ENCODE assay signal across 15 cellular contexts in genomic region chr5:112635771-112636170, GRCh38.
DNase-seq lines count a peak whose midpoint lies in the region; ATAC-seq, FAIRE-seq and TF ChIP-seq lines count a peak whose summit lies in the region.
"Had no signal": no experiment of that assay in that cellular context is flagged by ENCODE, and none has a peak within 500 bp of the region (broad histone marks: within the 10 kb centered on the region; RNA-seq: fewer than 3 reads in every experiment).

No MANE protein-coding gene starts in this region.

- no peak for FAIRE-seq in frontal cortex (lab: Jason Lieb, UNC)
- FAIRE-seq: A549, D721Med, H54 had no signal

- CTCF ChIA-PET in HEK293 (lab: Yijun Ruan, JAX) = no interaction called here

- POLR2A ChIA-PET in HEK293 (lab: Yijun Ruan, JAX) = interaction anchor here (0.5 kb wide), 1 partner anchor 1129 kb away, joined by 3 read pairs; no protein-coding TSS in a partner anchor

- in situ Hi-C loops in gastrocnemius medialis (cut with MboI; ENCODE audit: low sequenced_read_pairs in 4 of 4) = no loop called here

- ATAC-seq in body of pancreas (peak; percentile 38), gastrocnemius medialis (no peak)
- ATAC-seq: A549; CD8-positive, alpha-beta T cell; HCT116 had no signal

- H3K4me3 ChIP-seq in HEK293 (ENCODE audit: low read depth, low read length) = no peak overlapping the region
- H3K4me3 ChIP-seq in body of pancreas = no peak overlapping the region
- no peak overlapping the region for H3K4me3 ChIP-seq in coronary artery
- no peak overlapping the region for H3K4me3 ChIP-seq in gastrocnemius medialis
- H3K4me3 ChIP-seq: A549 had no signal

- H3K27me3 ChIP-seq in body of pancreas (no peaks in the 10 kb centered on the region), gastrocnemius medialis (no peaks in the 10 kb centered on the region)

- TF ChIP-seq POLR2A in body of pancreas (IDR thresholded peaks at IDR 0.05) = no peak
- TF ChIP-seq POLR2A in gastrocnemius medialis (IDR thresholded peaks at IDR 0.05) = no peak

- no peaks in the 10 kb centered on the region for H3K36me3 ChIP-seq in HEK293 (ENCODE audit: control insufficient read depth in 2 of 2, insufficient read depth in 1 of 2, low read length in 2 of 2)
- H3K36me3 ChIP-seq in body of pancreas (replicated peaks in 1 of 2; ENCODE audit: insufficient read depth in 1 of 2, low read depth in 2 of 2) = no peaks in the 10 kb centered on the region
- H3K36me3 ChIP-seq in gastrocnemius medialis = no peaks in the 10 kb centered on the region

- TF ChIP-seq CTCF in HEK293 (tag by site-specific recombination; IDR thresholded peaks at IDR 0.05) = no peak
- TF ChIP-seq CTCF in body of pancreas (IDR thresholded peaks at IDR 0.05) = no peak
- no peak for TF ChIP-seq CTCF in coronary artery (IDR thresholded peaks at IDR 0.05)
- no peak for TF ChIP-seq CTCF in gastrocnemius medialis (IDR thresholded peaks at IDR 0.05 in 4 of 5, conservative IDR thresholded peaks at IDR 0.05 in 1 of 5)

- H3K9me3 ChIP-seq in HEK293 (ENCODE audit: control insufficient read depth, insufficient read depth, low read depth, low read length) (no peaks in the 10 kb centered on the region), body of pancreas (no peaks in the 10 kb centered on the region), gastrocnemius medialis (no peaks in the 10 kb centered on the region)
- H3K9me3 ChIP-seq: A549 had no signal

- DNase-seq in body of pancreas (no peak), kidney tubule cell (ENCODE audit: low spot score) (peak; percentile 54), renal cortical epithelial cell (ENCODE audit: low read depth) (peak; percentile 93), coronary artery (ENCODE audit: low spot score) (no peak), frontal cortex (ENCODE audit: low spot score in 2 of 2) (no peak), gastrocnemius medialis (no peak)
- DNase-seq: CD8-positive, alpha-beta T cell; COR-L47; DMS53; GF-D8 had no signal

- 65 to 71% methylated on average over 1 of the region's 1 CpG for WGBS in body of pancreas, 2 donors

- intact Hi-C loops in body of pancreas (cut with DNase I) (no loop called here), gastrocnemius medialis (cut with DNase I; ENCODE audit: low total_unique reads) (no loop called here)

- H3K4me1 ChIP-seq in HEK293 (ENCODE audit: control insufficient read depth, insufficient read depth, low read length) = no peaks in the 10 kb centered on the region
- peaks cover 12% of the 10 kb centered on the region for H3K4me1 ChIP-seq in body of pancreas
- peaks cover 22 to 35% of the 10 kb centered on the region in 2 donors for H3K4me1 ChIP-seq in gastrocnemius medialis
- H3K4me1 ChIP-seq: A549 had no signal

- H3K27ac ChIP-seq in HEK293 (ENCODE audit: extremely low read depth, low read depth, low read length) (no peak overlapping the region), body of pancreas (peak overlapping the region in 2 of 4 donors; percentile 40 to 53), coronary artery (no peak overlapping the region), gastrocnemius medialis (peak overlapping the region in 2 of 4 donors; percentile 6 to 76)
- H3K27ac ChIP-seq: A549 had no signal

TF ChIP-seq in HEK293, 187 proteins besides CTCF, POLR2A, EP300 and RAD21:
- TF ChIP-seq ZIC2 (tag by site-specific recombination; IDR thresholded peaks at IDR 0.05) (no peak), GLIS1 (tag by site-specific recombination; IDR thresholded peaks at IDR 0.05) (peak; percentile 39; the same call in 1 of the 2 replicates)

Comparison
In these comparisons a context has a peak if more than half of its experiments do, and no peak if none do; other contexts are left out.
1. DNase-seq: peak in kidney tubule cell (single experiment) and renal cortical epithelial cell (single experiment); none in body of pancreas (0 of 4), coronary artery (single experiment), frontal cortex (0 of 2) and gastrocnemius medialis (0 of 2).